Comparison of ENCODE assay signal across 8 cellular contexts in the genomic region with DNA sequence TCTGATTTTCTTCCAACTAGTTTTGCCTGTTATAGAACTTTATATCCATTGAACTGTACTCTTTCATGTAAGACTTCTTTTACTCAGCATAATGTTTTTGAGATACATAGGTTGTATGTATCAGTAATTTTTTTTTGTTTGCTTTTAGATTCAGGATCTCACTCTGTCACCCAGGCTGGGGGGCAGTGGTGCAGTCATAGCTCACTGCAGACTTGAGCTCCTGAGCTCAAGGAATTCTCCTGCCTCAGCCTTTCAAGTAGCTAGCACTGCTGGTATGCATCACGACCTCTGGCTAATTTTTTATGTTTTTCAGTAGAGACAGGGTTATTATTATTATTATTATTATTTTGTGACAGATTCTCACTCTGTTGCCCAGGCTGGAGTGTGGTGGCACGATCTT.
DNase-seq lines count a peak whose midpoint lies in the region; ATAC-seq and TF ChIP-seq lines count a peak whose summit lies in the region.

No MANE protein-coding gene starts in this region.

- peak overlapping the region; percentile 79 for H3K4me3 Mint-ChIP-seq in chondrocyte (ENCODE audit: unreplicated experiment)
- peak overlapping the region; percentile 81 for H3K4me3 Mint-ChIP-seq in natural killer cell treated with Interleukin-12 subunit alpha and Interleukin-12 subunit beta and Interleukin-15 and Interleukin-18, amount 100 ng/mL, for 72 hours

- H3K36me3 Mint-ChIP-seq in chondrocyte (ENCODE audit: low read depth): peaks cover 1% of the 10 kb centered on the region
- H3K36me3 Mint-ChIP-seq in natural killer cell treated with Interleukin-12 subunit alpha and Interleukin-12 subunit beta and Interleukin-15 and Interleukin-18, amount 100 ng/mL, for 72 hours: no peaks in the 10 kb centered on the region

- no peak overlapping the region for H3K27ac Mint-ChIP-seq in chondrocyte (ENCODE audit: unreplicated experiment)
- peak overlapping the region in 1 of 2 donors; percentile 58 for H3K27ac Mint-ChIP-seq in natural killer cell treated with Interleukin-12 subunit alpha and Interleukin-12 subunit beta and Interleukin-15 and Interleukin-18, amount 100 ng/mL, for 72 hours

- peak overlapping the region; percentile 70 for H3K9ac ChIP-seq in HUES64 (ENCODE audit: low read depth, low read length)

- H3K27ac ChIP-seq in HUES64 (ENCODE audit: low read depth, low read length): no peak overlapping the region

- H3K27me3 ChIP-seq in BE2C (no peaks in the 10 kb centered on the region), HUES64 (ENCODE audit: insufficient read depth, low read length) (no peaks in the 10 kb centered on the region)

- H3K4me3 ChIP-seq in BE2C (ENCODE audit: low read depth, low read length): peak overlapping the region; percentile 58
- peak overlapping the region; percentile 62 for H3K4me3 ChIP-seq in HUES64 (ENCODE audit: low read length)

- peaks cover 7% of the 10 kb centered on the region for H3K9me3 Mint-ChIP-seq in chondrocyte (ENCODE audit: low read depth)
- H3K9me3 Mint-ChIP-seq in natural killer cell treated with Interleukin-12 subunit alpha and Interleukin-12 subunit beta and Interleukin-15 and Interleukin-18, amount 100 ng/mL, for 72 hours: no peaks in the 10 kb centered on the region

- WGBS in HUES64: 83% methylated on average over 2 of the region's 2 CpGs

- TF ChIP-seq CTCF in BE2C (IDR thresholded peaks at IDR 0.05; ENCODE audit: low read depth, low read length): no peak
- no peak for TF ChIP-seq CTCF in chondrocyte (IDR thresholded peaks at IDR 0.05)

- ATAC-seq in natural killer cell treated with Interleukin-12 subunit alpha and Interleukin-12 subunit beta and Interleukin-15 and Interleukin-18, amount 100 ng/mL, for 72 hours: no peak
- ATAC-seq in GM19035 (IDR thresholded peaks at IDR 0.05; ENCODE audit: unreplicated experiment) (no peak), HG03108 (IDR thresholded peaks at IDR 0.05; ENCODE audit: unreplicated experiment) (no peak)

- H3K9me3 ChIP-seq in BE2C: no peaks in the 10 kb centered on the region
- no peaks in the 10 kb centered on the region for H3K9me3 ChIP-seq in HUES64 (ENCODE audit: insufficient read depth, low read depth, low read length)

- H3K4me1 ChIP-seq in BE2C (no peaks in the 10 kb centered on the region), HUES64 (ENCODE audit: insufficient read depth, low read length) (peaks cover 11% of the 10 kb centered on the region)

- no peaks in the 10 kb centered on the region for H3K27me3 Mint-ChIP-seq in chondrocyte (ENCODE audit: low read depth)
- H3K27me3 Mint-ChIP-seq in natural killer cell treated with Interleukin-12 subunit alpha and Interleukin-12 subunit beta and Interleukin-15 and Interleukin-18, amount 100 ng/mL, for 72 hours: no peaks in the 10 kb centered on the region

- peaks cover 6% of the 10 kb centered on the region for H3K4me1 Mint-ChIP-seq in chondrocyte (ENCODE audit: low read depth)
- H3K4me1 Mint-ChIP-seq in natural killer cell treated with Interleukin-12 subunit alpha and Interleukin-12 subunit beta and Interleukin-15 and Interleukin-18, amount 100 ng/mL, for 72 hours (ENCODE audit: low read depth in 2 of 2): peaks cover 6 to 9% of the 10 kb centered on the region in 2 donors

- H3K36me3 ChIP-seq in BE2C (no peaks in the 10 kb centered on the region), HUES64 (ENCODE audit: insufficient read depth, low read length) (no peaks in the 10 kb centered on the region)

- DNase-seq in BE2C (no peak), chondrocyte (ENCODE audit: low spot score) (no peak), ecto neural progenitor cell (ENCODE audit: low spot score) (no peak)
- DNase-seq in natural killer cell treated with Interleukin-12 subunit alpha and Interleukin-12 subunit beta and Interleukin-15 and Interleukin-18, amount 100 ng/mL, for 72 hours (ENCODE audit: low spot score): no peak
- DNase-seq in central memory CD4-positive, alpha-beta T cell: no peak
